8 cellular contexts compared by ENCODE assay signal in the genomic region with DNA sequence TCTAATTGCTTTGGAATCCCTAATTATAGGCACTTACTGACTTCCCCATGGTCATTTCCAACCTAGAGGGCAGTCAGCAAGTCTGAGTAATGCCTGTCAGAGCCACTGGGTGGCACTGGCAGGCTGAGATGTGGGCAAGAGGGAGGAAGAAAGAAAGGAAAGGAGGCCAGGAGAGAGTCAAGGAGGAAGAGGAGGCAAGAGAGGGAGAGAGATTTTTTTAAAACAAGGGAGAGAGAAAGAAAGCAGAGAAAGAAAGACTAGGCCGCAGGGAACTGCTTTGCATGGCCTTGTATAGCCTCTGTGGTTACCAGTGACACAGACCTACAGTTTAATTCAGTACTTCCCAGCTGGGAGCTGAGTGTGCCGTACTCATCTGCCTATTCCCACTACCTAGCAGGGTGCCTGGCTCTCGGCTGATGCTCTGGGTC.
A peak's percentile ranks its signal among the peaks of the same experiment; 100 is the strongest.
DNase-seq lines count a peak whose midpoint lies in the region; ATAC-seq and TF ChIP-seq lines count a peak whose summit lies in the region.

No MANE protein-coding gene starts in this region.

- no peaks in the 10 kb centered on the region for H3K36me3 ChIP-seq in naive thymus-derived CD4-positive, alpha-beta T cell (ENCODE audit: control insufficient read depth in 2 of 3, insufficient read depth in 3 of 3, low read length in 3 of 3)
- no peaks in the 10 kb centered on the region for H3K36me3 ChIP-seq in thoracic aorta

- peaks cover 0 to 4% (median 0%) of the 10 kb centered on the region in 7 donors for H3K4me1 Mint-ChIP-seq in naive thymus-derived CD4-positive, alpha-beta T cell

- H3K27ac Mint-ChIP-seq in naive thymus-derived CD4-positive, alpha-beta T cell, result no peak overlapping the region

- CTCF ChIA-PET in naive thymus-derived CD4-positive, alpha-beta T cell (lab: Charles Lee), result interaction anchor here (1.1 to 3.2 kb wide), 6 partner anchors 27 to 564 kb away, joined by 3 to 21 read pairs (median 11); partner anchors contain the start of gene EGR2

- intact Hi-C loops in naive thymus-derived CD4-positive, alpha-beta T cell (cut with micrococcal nuclease), result loop anchor here (1.0 to 10.0 kb wide), 9 partner anchors 65 to 1131 kb away; no protein-coding TSS in a partner anchor

- H3K36me3 Mint-ChIP-seq in naive thymus-derived CD4-positive, alpha-beta T cell, result no peaks in the 10 kb centered on the region

- ATAC-seq in HG02642 (IDR thresholded peaks at IDR 0.05; ENCODE audit: poor library complexity, unreplicated experiment) (peak; percentile 84), esophagus mucosa (peak; percentile 76), thoracic aorta (ENCODE audit: insufficient number of reproducible peaks, low FRiP score, low read depth) (no peak)
- peak; percentile 84 for ATAC-seq in naive thymus-derived CD4-positive, alpha-beta T cell

- peak; percentile 79 for TF ChIP-seq CTCF in thoracic aorta (IDR thresholded peaks at IDR 0.05)

- POLR2A ChIA-PET in naive thymus-derived CD4-positive, alpha-beta T cell (lab: Charles Lee), result interaction anchor here (1.0 to 1.2 kb wide), 2 partner anchors 208 to 490 kb away, joined by 3 read pairs; no protein-coding TSS in a partner anchor

- peaks cover 0 to under 1% (median 0%) of the 10 kb centered on the region in 11 donors for H3K9me3 Mint-ChIP-seq in naive thymus-derived CD4-positive, alpha-beta T cell

- no peaks in the 10 kb centered on the region for H3K27me3 ChIP-seq in naive thymus-derived CD4-positive, alpha-beta T cell (ENCODE audit: control insufficient read depth in 2 of 2, insufficient read depth in 2 of 2, low read length in 2 of 2)
- H3K27me3 ChIP-seq in thoracic aorta (replicated peaks; ENCODE audit: insufficient read depth), result no peaks in the 10 kb centered on the region

- no peak overlapping the region for H3K27ac ChIP-seq in naive thymus-derived CD4-positive, alpha-beta T cell (ENCODE audit: low read depth, low read length)
- no peak overlapping the region for H3K27ac ChIP-seq in thoracic aorta

- no peaks in the 10 kb centered on the region for H3K9me3 ChIP-seq in naive thymus-derived CD4-positive, alpha-beta T cell (ENCODE audit: control insufficient read depth in 2 of 3, low read length in 3 of 3)
- no peaks in the 10 kb centered on the region for H3K9me3 ChIP-seq in thoracic aorta

- H3K27me3 Mint-ChIP-seq in naive thymus-derived CD4-positive, alpha-beta T cell, result peaks cover 0 to 26% (median 10%) of the 10 kb centered on the region in 5 donors

- no peak overlapping the region for H3K4me3 Mint-ChIP-seq in naive thymus-derived CD4-positive, alpha-beta T cell

- no peaks in the 10 kb centered on the region for H3K4me1 ChIP-seq in naive thymus-derived CD4-positive, alpha-beta T cell (ENCODE audit: control insufficient read depth in 2 of 2, insufficient read depth in 2 of 2, low read length in 2 of 2)
- no peaks in the 10 kb centered on the region for H3K4me1 ChIP-seq in thoracic aorta (ENCODE audit: control insufficient read depth in 1 of 2, low read depth in 2 of 2)

- no peak overlapping the region for H3K4me3 ChIP-seq in naive thymus-derived CD4-positive, alpha-beta T cell (ENCODE audit: low read length)
- H3K4me3 ChIP-seq in thoracic aorta, result no peak overlapping the region

- DNase-seq in SHP77 treated with DMSO at 0.1 percent for 48 hours (lab: John Stamatoyannopoulos, UW), result peak; percentile 25
- no peak for DNase-seq in SHP77 (lab: John Stamatoyannopoulos, UW)
- DNase-seq in NCI-H774 (lab: John Stamatoyannopoulos, UW), result peak; percentile 12
- DNase-seq in activated T-cell treated with anti-CD3 and anti-CD28 coated beads for 1 hour (ENCODE audit: low read depth), result peak; percentile 28
- DNase-seq in naive thymus-derived CD4-positive, alpha-beta T cell, result peak in 8 of 9 donors; percentile 22 to 58 (median 40)
- no peak for DNase-seq in thoracic aorta (ENCODE audit: low spot score)

Comparison
In these comparisons a context has a peak if more than half of its experiments do, and no peak if none do; other contexts are left out.
1. DNase-seq: peak in SHP77 treated with DMSO at 0.1 percent for 48 hours (single experiment), NCI-H774 (single experiment), activated T-cell treated with anti-CD3 and anti-CD28 coated beads for 1 hour (single experiment) and naive thymus-derived CD4-positive, alpha-beta T cell (8 of 9); none in SHP77 (0 of 2) and thoracic aorta (single experiment).